In the genomic region with DNA sequence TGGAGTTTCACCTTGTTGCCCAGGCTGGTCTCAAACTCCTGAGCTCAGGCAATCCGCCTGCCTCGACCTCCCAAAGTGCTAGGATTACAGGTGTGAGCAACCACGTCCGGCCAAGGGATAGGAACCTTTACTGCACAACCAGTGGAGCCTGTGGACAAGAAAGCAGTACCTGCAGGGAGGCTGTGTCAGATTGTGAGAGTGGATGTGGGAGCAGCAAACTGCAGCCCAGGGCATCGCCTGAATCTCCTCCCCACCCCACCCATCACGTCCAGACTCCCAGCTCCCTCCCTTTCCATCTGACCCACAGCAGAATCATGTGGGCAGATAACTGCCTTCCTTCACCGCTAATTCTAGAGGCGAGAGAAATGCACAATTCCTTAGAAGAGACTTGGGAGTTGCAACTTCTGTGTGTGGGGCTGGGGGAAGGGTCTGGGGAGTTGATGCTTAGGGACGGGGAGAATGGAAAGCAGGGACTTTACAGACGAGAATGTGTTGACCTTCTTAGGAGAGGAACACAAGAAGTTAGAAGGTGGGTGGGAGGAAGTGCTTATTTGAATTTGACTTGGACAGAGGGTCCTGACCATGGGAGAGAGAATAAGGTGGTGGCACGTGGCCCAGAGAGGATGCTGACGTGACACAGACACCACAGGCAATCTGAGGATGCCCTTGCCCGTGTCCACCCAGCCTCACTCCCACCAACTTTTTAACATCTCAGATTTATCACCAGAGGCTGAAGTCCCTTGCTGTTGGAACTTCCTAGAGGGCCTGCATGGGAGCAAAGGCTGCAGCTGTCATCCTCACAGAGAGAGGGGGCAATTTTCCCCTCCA, we compare ENCODE assay signal across 11 cellular contexts. TPM values are rescaled to one million over a fixed set of nuclear protein-coding genes. Genes with fewer than 3 reads are reported as not detected.
DNase-seq lines count a peak whose midpoint lies in the region; ATAC-seq and TF ChIP-seq lines count a peak whose summit lies in the region.
"Had no signal": no experiment of that assay in that cellular context is flagged by ENCODE, and none has a peak within 500 bp of the region (broad histone marks: within the 10 kb centered on the region; RNA-seq: fewer than 3 reads in every experiment).

No MANE protein-coding gene starts in this region.

- H3K4me2 ChIP-seq in MM.1S (ENCODE audit: low read depth, low read length): peak overlapping the region; percentile 35; the same call in 1 of the 2 replicates
- H3K4me2 ChIP-seq: smooth muscle cell had no signal

- H3K27ac Mint-ChIP-seq in activated CD4-positive, alpha-beta T cell treated with anti-CD3 and anti-CD28 coated beads, Interleukin-2, amount 10 ng/mL, durations not matched to agents 24 days and 14 days: peak overlapping the region; percentile 90

- 62 to 71% methylated on average over 13 of the region's 13 CpGs for WGBS in sigmoid colon, 2 donors

- no peak overlapping the region for H3K4me3 ChIP-seq in MM.1S (ENCODE audit: low read length)
- H3K4me3 ChIP-seq in coronary artery: no peak overlapping the region
- H3K4me3 ChIP-seq in sigmoid colon: no peak overlapping the region
- H3K4me3 ChIP-seq: gastrocnemius medialis, smooth muscle cell had no signal

- H2AFZ ChIP-seq in MM.1S (ENCODE audit: low read length): peak overlapping the region; percentile 32; the same call in 1 of the 2 replicates

- H3K9me2 ChIP-seq in MM.1S (replicated peaks; ENCODE audit: insufficient read depth, low read length): no peaks in the 10 kb centered on the region

- peaks cover 2% of the 10 kb centered on the region for H3K36me3 Mint-ChIP-seq in activated CD4-positive, alpha-beta T cell treated with anti-CD3 and anti-CD28 coated beads, Interleukin-2, amount 10 ng/mL, durations not matched to agents 24 days and 14 days (ENCODE audit: low read depth)

- H3K27me3 ChIP-seq in MM.1S (replicated peaks; ENCODE audit: insufficient read depth, low read length): no peaks in the 10 kb centered on the region
- H3K27me3 ChIP-seq in sigmoid colon: no peaks in the 10 kb centered on the region
- H3K27me3 ChIP-seq: gastrocnemius medialis had no signal

- no peaks in the 10 kb centered on the region for H3K9me3 Mint-ChIP-seq in activated CD4-positive, alpha-beta T cell treated with anti-CD3 and anti-CD28 coated beads, Interleukin-2, amount 10 ng/mL, durations not matched to agents 24 days and 14 days

- ATAC-seq in SK-N-SH treated with all-trans-retinoic acid at 6 μM for 48 hours: no peak
- ATAC-seq in left colon: no peak

- intact Hi-C loops in activated CD4-positive, alpha-beta T cell treated with anti-CD3 and anti-CD28 coated beads, Interleukin-2, amount 10 ng/mL, durations not matched to agents 24 days and 14 days (cut with micrococcal nuclease): loop anchor here (5.0 kb wide), 1 partner anchor 35 kb away; no protein-coding TSS in a partner anchor
- intact Hi-C loops in sigmoid colon (cut with DNase I): no loop called here
- intact Hi-C loops in left colon (cut with DNase I, micrococcal nuclease): no loop called here

- H3K36me3 ChIP-seq in MM.1S (replicated peaks; ENCODE audit: insufficient read depth, low read length) (no peaks in the 10 kb centered on the region), sigmoid colon (no peaks in the 10 kb centered on the region)
- H3K36me3 ChIP-seq: gastrocnemius medialis had no signal

- TF ChIP-seq CTCF in MM.1S (IDR thresholded peaks at IDR 0.05; ENCODE audit: low read length) (no peak), coronary artery (IDR thresholded peaks at IDR 0.05) (no peak), sigmoid colon (IDR thresholded peaks at IDR 0.05) (no peak)

- H4K20me1 ChIP-seq in MM.1S (ENCODE audit: insufficient read depth, low read length): no peaks in the 10 kb centered on the region

- no peak for TF ChIP-seq EP300 in sigmoid colon (IDR thresholded peaks at IDR 0.05)

- H3K27me3 Mint-ChIP-seq in activated CD4-positive, alpha-beta T cell treated with anti-CD3 and anti-CD28 coated beads, Interleukin-2, amount 10 ng/mL, durations not matched to agents 24 days and 14 days: no peaks in the 10 kb centered on the region

- H3K9me3 ChIP-seq in MM.1S (replicated peaks; ENCODE audit: insufficient read depth, low read length): no peaks in the 10 kb centered on the region
- H3K9me3 ChIP-seq in sigmoid colon: no peaks in the 10 kb centered on the region
- H3K9me3 ChIP-seq: gastrocnemius medialis had no signal

- H3K4me1 ChIP-seq in MM.1S (ENCODE audit: low read length): peaks cover 30% of the 10 kb centered on the region
- peaks cover 0 to 24% (median 12%) of the 10 kb centered on the region in 4 donors for H3K4me1 ChIP-seq in sigmoid colon

- H3K4me3 Mint-ChIP-seq in activated CD4-positive, alpha-beta T cell treated with anti-CD3 and anti-CD28 coated beads, Interleukin-2, amount 10 ng/mL, durations not matched to agents 24 days and 14 days: peak overlapping the region; percentile 81

- TF ChIP-seq POLR2A in sigmoid colon (IDR thresholded peaks at IDR 0.05): no peak

- H3K4me1 Mint-ChIP-seq in activated CD4-positive, alpha-beta T cell treated with anti-CD3 and anti-CD28 coated beads, Interleukin-2, amount 10 ng/mL, durations not matched to agents 24 days and 14 days: peaks cover 73% of the 10 kb centered on the region

- no peak overlapping the region for H3K9ac ChIP-seq in MM.1S (ENCODE audit: low read length)

- no peak for DNase-seq in activated CD4-positive, alpha-beta T cell treated with anti-CD3 and anti-CD28 coated beads, Interleukin-2, amount 10 ng/mL, durations not matched to agents 24 days and 14 days
- no peak for DNase-seq in activated CD4-positive, alpha-beta T cell treated with anti-CD3 and anti-CD28 coated beads for 4 hours
- no peak for DNase-seq in MM.1S
- peak; percentile 11 for DNase-seq in coronary artery (ENCODE audit: low spot score)
- DNase-seq in sigmoid colon: no peak
- no peak for DNase-seq in DMS114 treated with DMSO at 0.1 percent for 48 hours (lab: John Stamatoyannopoulos, UW; ENCODE audit: unreplicated experiment)
- no peak for DNase-seq in left colon
- DNase-seq: effector CD4-positive, alpha-beta T cell; gastrocnemius medialis had no signal

- no peaks in the 10 kb centered on the region for H3F3A ChIP-seq in MM.1S (ENCODE audit: insufficient read depth, low read length)

- peaks cover 13% of the 10 kb centered on the region for H3K79me2 ChIP-seq in MM.1S (ENCODE audit: low read length)

- H3K27ac ChIP-seq in MM.1S (ENCODE audit: low read length) (peak overlapping the region; percentile 46; the same call in 1 of the 2 replicates), coronary artery (peak overlapping the region; percentile 11 to 75), sigmoid colon (peak overlapping the region in 3 of 4 donors; percentile 23 to 62 (median 51))

TF ChIP-seq in SK-N-SH treated with all-trans-retinoic acid at 6 μM for 48 hours, 23 proteins besides CTCF, POLR2A, EP300 and RAD21:
- TF ChIP-seq PPARA (CRISPR knock-in tag; IDR thresholded peaks at IDR 0.05; ENCODE audit: borderline replicate concordance) (no peak), ZFP30 (CRISPR knock-in tag; IDR thresholded peaks at IDR 0.05) (no peak), TCF4 (CRISPR knock-in tag; IDR thresholded peaks at IDR 0.05; ENCODE audit: borderline replicate concordance) (no peak), BACH2 (CRISPR knock-in tag; IDR thresholded peaks at IDR 0.05; ENCODE audit: borderline replicate concordance) (no peak), TOX (CRISPR knock-in tag; IDR thresholded peaks at IDR 0.05; ENCODE audit: borderline replicate concordance) (no peak), ESRRG (CRISPR knock-in tag; IDR thresholded peaks at IDR 0.05) (no peak), ZFP3 (CRISPR knock-in tag; IDR thresholded peaks at IDR 0.05) (no peak)
- TF ChIP-seq, protein P1, sequence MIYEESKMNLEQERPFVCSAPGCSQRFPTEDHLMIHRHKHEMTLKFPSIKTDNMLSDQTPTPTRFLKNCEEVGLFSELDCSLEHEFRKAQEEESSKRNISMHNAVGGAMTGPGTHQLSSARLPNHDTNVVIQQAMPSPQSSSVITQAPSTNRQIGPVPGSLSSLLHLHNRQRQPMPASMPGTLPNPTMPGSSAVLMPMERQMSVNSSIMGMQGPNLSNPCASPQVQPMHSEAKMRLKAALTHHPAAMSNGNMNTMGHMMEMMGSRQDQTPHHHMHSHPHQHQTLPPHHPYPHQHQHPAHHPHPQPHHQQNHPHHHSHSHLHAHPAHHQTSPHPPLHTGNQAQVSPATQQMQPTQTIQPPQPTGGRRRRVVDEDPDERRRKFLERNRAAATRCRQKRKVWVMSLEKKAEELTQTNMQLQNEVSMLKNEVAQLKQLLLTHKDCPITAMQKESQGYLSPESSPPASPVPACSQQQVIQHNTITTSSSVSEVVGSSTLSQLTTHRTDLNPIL (CRISPR knock-in tag; IDR thresholded peaks at IDR 0.05; ENCODE audit: low read depth): no peak
- TF ChIP-seq, protein P2, sequence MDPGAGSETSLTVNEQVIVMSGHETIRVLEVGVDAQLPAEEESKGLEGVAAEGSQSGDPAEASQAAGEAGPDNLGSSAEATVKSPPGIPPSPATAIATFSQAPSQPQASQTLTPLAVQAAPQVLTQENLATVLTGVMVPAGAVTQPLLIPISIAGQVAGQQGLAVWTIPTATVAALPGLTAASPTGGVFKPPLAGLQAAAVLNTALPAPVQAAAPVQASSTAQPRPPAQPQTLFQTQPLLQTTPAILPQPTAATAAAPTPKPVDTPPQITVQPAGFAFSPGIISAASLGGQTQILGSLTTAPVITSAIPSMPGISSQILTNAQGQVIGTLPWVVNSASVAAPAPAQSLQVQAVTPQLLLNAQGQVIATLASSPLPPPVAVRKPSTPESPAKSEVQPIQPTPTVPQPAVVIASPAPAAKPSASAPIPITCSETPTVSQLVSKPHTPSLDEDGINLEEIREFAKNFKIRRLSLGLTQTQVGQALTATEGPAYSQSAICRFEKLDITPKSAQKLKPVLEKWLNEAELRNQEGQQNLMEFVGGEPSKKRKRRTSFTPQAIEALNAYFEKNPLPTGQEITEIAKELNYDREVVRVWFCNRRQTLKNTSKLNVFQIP (CRISPR knock-in tag; IDR thresholded peaks at IDR 0.05; ENCODE audit: borderline replicate concordance, low read depth): no peak

RNA-seq across cellular contexts. Expression of a gene that starts 4.5 kb away (rescaled TPM):
- 278 and 283 TPM in 2 replicates for total RNA-seq in activated CD4-positive, alpha-beta T cell treated with anti-CD3 and anti-CD28 coated beads, Interleukin-2, amount 10 ng/mL, durations not matched to agents 24 days and 14 days
- 10 to 100 TPM; 10.2 to 17.2 (median 13.6) TPM for total RNA-seq in sigmoid colon
- 10 to 100 TPM in 1 of 3 donors, 1 to 10 TPM in 2; 5.4 to 22.3 (median 8.6) TPM for polyA plus RNA-seq in sigmoid colon
- total RNA-seq in left colon: 10 to 100 TPM in 1 of 2 donors, 1 to 10 TPM in 1; 5.9 to 15.5 TPM

Comparison
In these comparisons a context has a peak if more than half of its experiments do, and no peak if none do; other contexts are left out.
1. RNA of a gene that starts 4.5 kb away (total RNA-seq): 278 to 283 TPM in activated CD4-positive, alpha-beta T cell treated with anti-CD3 and anti-CD28 coated beads, Interleukin-2, amount 10 ng/mL, durations not matched to agents 24 days and 14 days; 5.9 to 15.5 TPM in left colon and 10.2 to 17.2 TPM in sigmoid colon; every median in the first group is over 10 times any median in the second.
2. Peak in every context shown above with its lines, with median percentiles within 50 percentile points of each other: H3K27ac ChIP-seq.